Comparison of ENCODE assay signal across 14 cellular contexts in the genomic region with DNA sequence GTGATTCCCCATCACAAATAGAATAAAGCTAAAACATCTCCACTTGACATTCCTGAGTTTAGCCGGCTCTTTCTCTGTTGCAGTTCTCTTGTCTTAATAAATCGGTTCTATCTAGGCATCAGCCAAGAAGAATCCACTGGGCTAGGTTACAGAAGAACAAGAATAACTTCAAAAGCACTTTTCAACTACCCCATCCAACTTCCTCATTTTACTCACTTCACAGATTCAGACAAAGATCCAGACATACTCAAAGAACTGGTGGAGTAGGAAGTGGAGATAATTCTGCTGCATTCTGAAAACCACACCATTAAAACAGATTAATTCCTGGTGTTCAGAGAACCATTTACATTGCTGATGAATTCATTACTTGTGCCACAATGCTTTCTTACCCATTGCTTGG. TPM values are rescaled to one million over a fixed set of nuclear protein-coding genes. Genes with fewer than 3 reads are reported as not detected.
DNase-seq lines count a peak whose midpoint lies in the region; ATAC-seq lines count a peak whose summit lies in the region.
"Had no signal": no experiment of that assay in that cellular context is flagged by ENCODE, and none has a peak within 500 bp of the region (broad histone marks: within the 10 kb centered on the region; RNA-seq: fewer than 3 reads in every experiment).

No MANE protein-coding gene starts in this region.

- H3K79me1 ChIP-seq in neuronal stem cell (ENCODE audit: low read depth, low read length) = no peaks in the 10 kb centered on the region

- no peaks in the 10 kb centered on the region for H3K9me3 ChIP-seq in neuronal stem cell (replicated peaks in 1 of 2; ENCODE audit: control insufficient read depth in 2 of 2, insufficient read depth in 1 of 2, low read depth in 1 of 2, low read length in 2 of 2)

- H2AK5ac ChIP-seq in neuronal stem cell (ENCODE audit: low read depth, low read length) = no peak overlapping the region

- no peak overlapping the region for H3K4me2 ChIP-seq in neuronal stem cell (ENCODE audit: insufficient read depth, low read length, poor library complexity, severe bottlenecking)

- DNase-seq in KG1 (lab: John Stamatoyannopoulos, UW) = peak; percentile 53
- DNase-seq in activated naive CD8-positive, alpha-beta T cell treated with anti-CD3 and anti-CD28 coated beads, Interleukin-2, amount 50 U/mL, for 24 hours = no peak
- DNase-seq in neuronal stem cell (ENCODE audit: low spot score) = no peak
- DNase-seq in activated CD8-positive, alpha-beta memory T cell treated with anti-CD3 and anti-CD28 coated beads for 24 hours = no peak
- DNase-seq in T-helper 9 cell = no peak
- DNase-seq in dedifferentiated amniotic fluid mesenchymal stem cell (ENCODE audit: extremely low spot score) = no peak
- DNase-seq: activated T-cell treated with anti-CD3 and anti-CD28 coated beads, Interleukin-2, amount 50 U/mL, for 4 hours; cerebellar nuclear complex; DND-41; NCI-H524 treated with DMSO at 0.1 percent for 48 hours had no signal

- no peaks in the 10 kb centered on the region for H3K9me3 Mint-ChIP-seq in activated naive CD8-positive, alpha-beta T cell treated with anti-CD3 and anti-CD28 coated beads, Interleukin-2, amount 50 U/mL, for 24 hours
- H3K9me3 Mint-ChIP-seq: activated T-cell treated with anti-CD3 and anti-CD28 coated beads, Interleukin-2, amount 50 U/mL, for 4 hours; T-helper 2 cell treated with Interferon-gamma antibody and Interleukin-4, amounts not matched to agents 5 μg/mL and 100 μg/mL, for 36 hours had no signal

- H3K27ac ChIP-seq in neuronal stem cell (replicated peaks; ENCODE audit: low read length) = no peak overlapping the region

- H3K27me3 Mint-ChIP-seq in activated naive CD8-positive, alpha-beta T cell treated with anti-CD3 and anti-CD28 coated beads, Interleukin-2, amount 50 U/mL, for 24 hours = no peaks in the 10 kb centered on the region

- H3K18ac ChIP-seq in neuronal stem cell (ENCODE audit: low read length) = no peak overlapping the region

- H3K9ac ChIP-seq in neuronal stem cell (ENCODE audit: low read depth, low read length, poor library complexity) = no peak overlapping the region

- no CpG with 5 or more reads among the region's 2 CpGs for WGBS in neuronal stem cell (ENCODE audit: extremely low coverage in 2 of 2, insufficient read length in 2 of 2, insufficient replicate concordance in 1 of 2), 2 donors

- H3K4me1 ChIP-seq in neuronal stem cell (ENCODE audit: control insufficient read depth in 2 of 2, insufficient read depth in 1 of 2, low read depth in 1 of 2, low read length in 2 of 2) = peaks cover 9 to 18% of the 10 kb centered on the region in 2 donors

- no peak overlapping the region for H4K91ac ChIP-seq in neuronal stem cell (ENCODE audit: low read depth, low read length, poor library complexity)

- H3K14ac ChIP-seq in neuronal stem cell (ENCODE audit: low read length) = no peak overlapping the region

- H3K27ac Mint-ChIP-seq in activated naive CD8-positive, alpha-beta T cell treated with anti-CD3 and anti-CD28 coated beads, Interleukin-2, amount 50 U/mL, for 24 hours = peak overlapping the region; percentile 10
- H3K27ac Mint-ChIP-seq: T-helper 2 cell treated with Interferon-gamma antibody and Interleukin-4, amounts not matched to agents 5 μg/mL and 100 μg/mL, for 36 hours had no signal

- no peak overlapping the region for H3K23ac ChIP-seq in neuronal stem cell (ENCODE audit: low read depth, low read length, poor library complexity)

- H4K8ac ChIP-seq in neuronal stem cell (ENCODE audit: low read depth, low read length) = no peak overlapping the region

- peaks cover 42% of the 10 kb centered on the region for H3K4me1 Mint-ChIP-seq in activated naive CD8-positive, alpha-beta T cell treated with anti-CD3 and anti-CD28 coated beads, Interleukin-2, amount 50 U/mL, for 24 hours

- H3K4ac ChIP-seq in neuronal stem cell (ENCODE audit: low read length) = no peak overlapping the region

- H2BK120ac ChIP-seq in neuronal stem cell (ENCODE audit: low read depth, low read length) = no peak overlapping the region

- H2AFZ ChIP-seq in neuronal stem cell (ENCODE audit: low read length) = peak overlapping the region; percentile 68

- no peak overlapping the region for H3K4me3 ChIP-seq in neuronal stem cell (ENCODE audit: low read length in 2 of 2)
- H3K4me3 ChIP-seq: lung had no signal

- H3K36me3 ChIP-seq in neuronal stem cell (replicated peaks in 1 of 2; ENCODE audit: control insufficient read depth in 2 of 2, insufficient read depth in 2 of 2, low read length in 2 of 2) = no peaks in the 10 kb centered on the region

- no peaks in the 10 kb centered on the region for H3K36me3 Mint-ChIP-seq in activated naive CD8-positive, alpha-beta T cell treated with anti-CD3 and anti-CD28 coated beads, Interleukin-2, amount 50 U/mL, for 24 hours (ENCODE audit: low read depth)

- no peak overlapping the region for H2BK15ac ChIP-seq in neuronal stem cell (ENCODE audit: low read length)

- H2BK5ac ChIP-seq in neuronal stem cell (ENCODE audit: low read length) = no peak overlapping the region

- ATAC-seq in GM18511 (IDR thresholded peaks at IDR 0.05; ENCODE audit: unreplicated experiment) (peak; percentile 65), GM18873 (IDR thresholded peaks at IDR 0.05; ENCODE audit: low FRiP score, unreplicated experiment) (no peak)
- no peak for ATAC-seq in activated naive CD8-positive, alpha-beta T cell treated with anti-CD3 and anti-CD28 coated beads, Interleukin-2, amount 50 U/mL, for 24 hours
- ATAC-seq: activated T-cell treated with anti-CD3 and anti-CD28 coated beads, Interleukin-2, amount 50 U/mL, for 4 hours had no signal

- no peaks in the 10 kb centered on the region for H3K27me3 ChIP-seq in neuronal stem cell (ENCODE audit: control insufficient read depth in 3 of 3, insufficient read depth in 3 of 3, low read depth in 1 of 3, low read length in 3 of 3)

- H2BK12ac ChIP-seq in neuronal stem cell (ENCODE audit: low read length) = no peak overlapping the region

- no peak overlapping the region for H3K4me3 Mint-ChIP-seq in activated naive CD8-positive, alpha-beta T cell treated with anti-CD3 and anti-CD28 coated beads, Interleukin-2, amount 50 U/mL, for 24 hours
- H3K4me3 Mint-ChIP-seq: activated T-cell treated with anti-CD3 and anti-CD28 coated beads, Interleukin-2, amount 50 U/mL, for 4 hours; T-helper 2 cell treated with Interferon-gamma antibody and Interleukin-4, amounts not matched to agents 5 μg/mL and 100 μg/mL, for 36 hours had no signal

RNA-seq across cellular contexts. Expression of gene ALPK2, which starts 9.6 kb away (rescaled TPM):
- polyA plus RNA-seq in neuronal stem cell (2013, experiment 1 of 2) = 0.28 TPM
- 0.21 TPM for polyA plus RNA-seq in neuronal stem cell (2013, experiment 2 of 2)

RNA-seq across cellular contexts. Expression of gene MALT1, which starts 32.8 kb away (rescaled TPM):
- polyA plus RNA-seq in neuronal stem cell (2013, experiment 1 of 2) = 12.1 TPM
- polyA plus RNA-seq in neuronal stem cell (2013, experiment 2 of 2) = 12.2 TPM
